Comparison of ENCODE assay signal across 17 cellular contexts in genomic region chr6:82118150-82118562, GRCh38.
A peak's percentile ranks its signal among the peaks of the same experiment; 100 is the strongest.
DNase-seq lines count a peak whose midpoint lies in the region; ATAC-seq and TF ChIP-seq lines count a peak whose summit lies in the region.
"Had no signal": no experiment of that assay in that cellular context is flagged by ENCODE, and none has a peak within 500 bp of the region (broad histone marks: within the 10 kb centered on the region; RNA-seq: fewer than 3 reads in every experiment).

No MANE protein-coding gene starts in this region.

- no peaks in the 10 kb centered on the region for H3K4me1 ChIP-seq in mucosa of descending colon (ENCODE audit: low read depth)
- H3K4me1 ChIP-seq: testis had no signal

- H3K36me3 ChIP-seq in mucosa of descending colon (ENCODE audit: low read depth) = no peaks in the 10 kb centered on the region
- H3K36me3 ChIP-seq: BLaER1 treated with 17β-estradiol and CSF1 and Interleukin-3, amounts not matched to agents 10 nM and 100 nM; esophagus squamous epithelium had no signal

- intact Hi-C loops in mucosa of descending colon (cut with DNase I, micrococcal nuclease) = no loop called here

- no peak for TF ChIP-seq CTCF in cardiac fibroblast (IDR thresholded peaks at IDR 0.05; ENCODE audit: low read depth, low read length)
- no peak for TF ChIP-seq CTCF in mucosa of descending colon (IDR thresholded peaks at IDR 0.05)

- DNase-seq in HCEC 1CT (peak; percentile 3), NCI-H226 (peak; percentile 77), cardiac fibroblast (ENCODE audit: low read depth in 2 of 2) (peak; percentile 19 to 45), mucosa of descending colon (no peak), COLO668 (lab: John Stamatoyannopoulos, UW; ENCODE audit: unreplicated experiment) (no peak), T-helper 1 cell (no peak), glomerular visceral epithelial cell (ENCODE audit: extremely low spot score) (no peak)
- DNase-seq: dermis blood vessel endothelial cell; esophagus squamous epithelium; naive thymus-derived CD8-positive, alpha-beta T cell; NCI-H2029; NCI-H524; PC-9; stimulated activated CD4-positive, alpha-beta T cell treated with anti-CD3 and anti-CD28 coated beads, Interleukin-1b, Interleukin-23, amount 100 ng/mL, for 48 hours; testis had no signal

- H3K4me3 ChIP-seq in cardiac fibroblast (replicated peaks in 1 of 2; ENCODE audit: low read depth in 2 of 2, low read length in 2 of 2) (no peak overlapping the region), mucosa of descending colon (no peak overlapping the region)
- H3K4me3 ChIP-seq: BLaER1 treated with 17β-estradiol and CSF1 and Interleukin-3, amounts not matched to agents 10 nM and 100 nM; esophagus squamous epithelium; PC-9; testis had no signal

- H3K9me3 ChIP-seq in mucosa of descending colon = no peaks in the 10 kb centered on the region
- H3K9me3 ChIP-seq: BLaER1 treated with 17β-estradiol and CSF1 and Interleukin-3, amounts not matched to agents 10 nM and 100 nM; esophagus squamous epithelium; testis had no signal

- ATAC-seq in mucosa of descending colon (peak; percentile 70), HG03457 (IDR thresholded peaks at IDR 0.05; ENCODE audit: unreplicated experiment) (no peak)
- ATAC-seq: naive thymus-derived CD8-positive, alpha-beta T cell had no signal

Comparison
In these comparisons a context has a peak if more than half of its experiments do, and no peak if none do; other contexts are left out.
1. DNase-seq: peak in HCEC 1CT (single experiment), NCI-H226 (single experiment) and cardiac fibroblast (2 of 2); none in mucosa of descending colon (0 of 3), COLO668 (single experiment), T-helper 1 cell (0 of 5) and glomerular visceral epithelial cell (single experiment).